ENCODE assay signal across 14 cellular contexts in the genomic region with DNA sequence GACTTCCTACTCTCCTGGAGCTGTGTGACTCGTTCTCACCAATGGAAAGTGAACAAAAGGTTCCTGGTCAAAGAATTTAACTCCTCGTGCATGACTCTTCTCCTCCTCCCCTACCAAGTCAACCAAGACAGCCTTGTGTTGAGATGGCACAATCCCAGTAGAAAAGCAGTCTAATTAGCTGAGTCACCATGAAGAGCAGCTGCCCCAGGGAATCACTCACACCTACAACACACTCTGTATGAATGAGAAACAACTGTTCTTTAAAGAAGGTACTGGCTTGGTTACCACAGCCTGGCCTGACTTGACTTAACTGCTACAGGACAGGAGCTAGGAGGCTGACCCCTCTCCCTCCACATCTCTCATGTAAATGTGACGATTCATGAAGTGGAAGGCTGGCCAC. TPM values are rescaled to one million over a fixed set of nuclear protein-coding genes. Genes with fewer than 3 reads are reported as not detected.
DNase-seq lines count a peak whose midpoint lies in the region; ATAC-seq, FAIRE-seq and TF ChIP-seq lines count a peak whose summit lies in the region.
"Had no signal": no experiment of that assay in that cellular context is flagged by ENCODE, and none has a peak within 500 bp of the region (broad histone marks: within the 10 kb centered on the region; RNA-seq: fewer than 3 reads in every experiment).

No MANE protein-coding gene starts in this region.

- no peak for FAIRE-seq in K562 (lab: Jason Lieb, UNC)

- H3K18ac ChIP-seq in IMR-90 (ENCODE audit: low read depth, low read length), result no peak overlapping the region

- TF ChIP-seq POLR2A in IMR-90 (IDR thresholded peaks at IDR 0.05; ENCODE audit: low read depth, low read length) (no peak), K562 (conservative IDR thresholded peaks at IDR 0.05) (no peak)

- TF ChIP-seq RAD21 in IMR-90 (IDR thresholded peaks at IDR 0.05; ENCODE audit: low read length) (no peak), K562 (CRISPR knock-in tag; conservative IDR thresholded peaks at IDR 0.05 in 1 of 2, IDR thresholded peaks at IDR 0.05 in 1 of 2) (no peak)

- no peaks in the 10 kb centered on the region for H3K27me3 Mint-ChIP-seq in memory B cell

- peaks cover 3% of the 10 kb centered on the region for H3K36me3 Mint-ChIP-seq in memory B cell

- dilution Hi-C loops in IMR-90 (cut with HindIII; ENCODE audit: low sequenced_read_pairs, unreplicated experiment), result no loop called here

- intact Hi-C loops in IMR-90 (cut with micrococcal nuclease) (no loop called here), K562 (cut with micrococcal nuclease) (no loop called here)

- H3K4me1 ChIP-seq in IMR-90 (ENCODE audit: control insufficient read depth, insufficient read depth, low read length) (peaks cover 5% of the 10 kb centered on the region), K562 (replicated peaks in 1 of 2; ENCODE audit: control insufficient read depth in 2 of 2, insufficient read depth in 2 of 2, low read length in 2 of 2) (no peaks in the 10 kb centered on the region; a peak in 1 of 5 replicates)
- H3K4me1 ChIP-seq: thyroid gland had no signal

- no peak overlapping the region for H2BK5ac ChIP-seq in IMR-90 (ENCODE audit: low read depth, low read length, poor library complexity, severe bottlenecking)

- no peaks in the 10 kb centered on the region for H3K79me1 ChIP-seq in IMR-90 (ENCODE audit: low read depth in 1 of 2, low read length in 2 of 2)

- no peak overlapping the region for H2AK9ac ChIP-seq in IMR-90 (replicated peaks; ENCODE audit: low read depth, low read length, poor library complexity)

- no peaks in the 10 kb centered on the region for H3K9me1 ChIP-seq in IMR-90 (ENCODE audit: insufficient read depth, low read length)
- H3K9me1 ChIP-seq in K562 (ENCODE audit: control insufficient read depth, insufficient read depth, low read length), result no peaks in the 10 kb centered on the region

- H4K8ac ChIP-seq in IMR-90 (ENCODE audit: low read depth in 2 of 2, low read length in 2 of 2), result no peak overlapping the region

- H3K9ac ChIP-seq in IMR-90 (ENCODE audit: low read depth, low read length), result no peak overlapping the region
- no peak overlapping the region for H3K9ac ChIP-seq in K562 (ENCODE audit: insufficient read depth in 1 of 2, low read depth in 2 of 2, low read length in 2 of 2)

- H2BK20ac ChIP-seq in IMR-90 (ENCODE audit: low read depth, low read length), result no peak overlapping the region

- CTCF ChIA-PET in IMR-90 (lab: Yijun Ruan, JAX) (no interaction called here), K562 (lab: Yijun Ruan, JAX; ENCODE audit: low intra/inter-chr PET ratio) (no interaction called here)

- H3K27me3 ChIP-seq in IMR-90 (ENCODE audit: control insufficient read depth, insufficient read depth, low read length) (no peaks in the 10 kb centered on the region), K562 (ENCODE audit: control insufficient read depth in 2 of 2, insufficient read depth in 2 of 2, low read length in 2 of 2) (no peaks in the 10 kb centered on the region; a peak in 1 of 5 replicates)
- H3K27me3 ChIP-seq: thyroid gland had no signal

- H4K91ac ChIP-seq in IMR-90 (ENCODE audit: insufficient read depth, low read depth, low read length), result no peak overlapping the region

- no peak overlapping the region for H3K14ac ChIP-seq in IMR-90 (replicated peaks; ENCODE audit: low read depth, low read length)

- in situ Hi-C loops in IMR-90 (cut with MboI; ENCODE audit: low sequenced_read_pairs), result no loop called here
- in situ Hi-C loops in K562 (cut with MboI), result no loop called here

- no peak overlapping the region for H3K4ac ChIP-seq in IMR-90 (ENCODE audit: low read depth, low read length)

- H2AK5ac ChIP-seq in IMR-90 (ENCODE audit: low read depth, low read length), result no peak overlapping the region

- TF ChIP-seq CTCF in IMR-90 (conservative IDR thresholded peaks at IDR 0.05; ENCODE audit: low read depth, low read length), result no peak
- TF ChIP-seq CTCF in K562 (IDR thresholded peaks at IDR 0.05 in 2 of 3, conservative IDR thresholded peaks at IDR 0.05 in 1 of 3; ENCODE audit: insufficient read depth in 2 of 3, low read depth in 1 of 3, low read length in 3 of 3), result no peak

- no peak overlapping the region for H4K5ac ChIP-seq in IMR-90 (ENCODE audit: low read depth, low read length)

- H3K4me2 ChIP-seq in IMR-90 (ENCODE audit: low read depth, low read length) (no peak overlapping the region), K562 (ENCODE audit: insufficient read depth, low read length) (no peak overlapping the region)

- no peak overlapping the region for H3K56ac ChIP-seq in IMR-90 (ENCODE audit: extremely low read depth, insufficient read depth, low read length)

- H3K27ac ChIP-seq in IMR-90 (ENCODE audit: insufficient read depth, low read length) (no peak overlapping the region), K562 (ENCODE audit: extremely low read depth, low read depth, low read length) (no peak overlapping the region)
- H3K27ac ChIP-seq: thyroid gland had no signal

- WGBS in IMR-90 (ENCODE audit: extremely low coverage in 2 of 2, insufficient read length in 1 of 2), 2 experiments, result no CpG with 5 or more reads among the region's 3 CpGs
- WGBS in K562 (ENCODE audit: insufficient coverage, low coverage, missing lambda C conversion rate), result 10% methylated on average over 3 of the region's 3 CpGs

- H3K23ac ChIP-seq in IMR-90 (ENCODE audit: low read depth, low read length), result peak overlapping the region; percentile 43; the same call in 1 of the 2 replicates

- no peaks in the 10 kb centered on the region for H3K9me3 Mint-ChIP-seq in memory B cell
- H3K9me3 Mint-ChIP-seq: nephron had no signal

- POLR2A ChIA-PET in IMR-90 (lab: Charles Lee; ENCODE audit: unreplicated experiment), result no interaction called here
- POLR2A ChIA-PET in K562 (lab: Yijun Ruan, JAX), result interaction anchor here (1.2 kb wide), 1 partner anchor 152 kb away, joined by 6 read pairs; no protein-coding TSS in a partner anchor

- DNase-seq in COLO829 (ENCODE audit: low spot score) (peak; percentile 96), IMR-90 (peak; percentile 79), K562 (ENCODE audit: extremely low read depth in 1 of 4, low spot score in 3 of 4) (peak in 1 of 4 experiments; percentile 11), memory B cell (ENCODE audit: low spot score in 2 of 2) (no peak), NCI-H524 (lab: John Stamatoyannopoulos, UW) (no peak), NCI-H2107 (lab: John Stamatoyannopoulos, UW) (no peak)
- DNase-seq: activated CD8-positive, alpha-beta memory T cell treated with anti-CD3 and anti-CD28 coated beads, Interleukin-2, amount 50 U/mL, for 4 hours; central memory CD4-positive, alpha-beta T cell; stimulated activated CD4-positive, alpha-beta T cell treated with anti-CD3 and anti-CD28 coated beads, Interleukin-4, amount 100 ng/mL, for 1 hour had no signal

- BruUV-seq in IMR-90 (replicated peaks; lab: Mats Ljungman, UMichigan), result no TSS peak
- no TSS peak for BruUV-seq in K562 (replicated peaks; lab: Mats Ljungman, UMichigan)

- no peak overlapping the region for H2BK120ac ChIP-seq in IMR-90 (ENCODE audit: low read depth, low read length)

- H2AFZ ChIP-seq in IMR-90 (replicated peaks; ENCODE audit: low read length, poor library complexity) (no peak overlapping the region), K562 (ENCODE audit: low read depth, low read length) (0 out of 2 replicates have a peak overlapping the region, but pooled peaks have one; percentile 29)

- H3K4me3 ChIP-seq in IMR-90 (ENCODE audit: insufficient read depth, low read depth, low read length), result no peak overlapping the region
- H3K4me3 ChIP-seq in K562, result no peak overlapping the region
- H3K4me3 ChIP-seq: thyroid gland had no signal

- H4K20me1 ChIP-seq in IMR-90 (ENCODE audit: insufficient read depth, low read length), result no peaks in the 10 kb centered on the region
- no peaks in the 10 kb centered on the region for H4K20me1 ChIP-seq in K562 (replicated peaks; ENCODE audit: control insufficient read depth, insufficient read depth, low read length)

- no peaks in the 10 kb centered on the region for H3K36me3 ChIP-seq in IMR-90 (ENCODE audit: control insufficient read depth, insufficient read depth, low read length)
- H3K36me3 ChIP-seq in K562 (ENCODE audit: control insufficient read depth, insufficient read depth, low read length), result no peaks in the 10 kb centered on the region
- H3K36me3 ChIP-seq: thyroid gland had no signal

- no peak overlapping the region for H2BK15ac ChIP-seq in IMR-90 (ENCODE audit: low read depth, low read length)

- TF ChIP-seq EP300 in K562 (IDR thresholded peaks at IDR 0.05; ENCODE audit: low read length), result no peak

- H3K4me3 Mint-ChIP-seq in memory B cell, result no peak overlapping the region
- H3K4me3 Mint-ChIP-seq: nephron had no signal

- H3K79me2 ChIP-seq in K562 (ENCODE audit: control insufficient read depth, insufficient read depth, low read length), result no peaks in the 10 kb centered on the region

- ATAC-seq in IMR-90 (ENCODE audit: low read depth) (peak; percentile 79), K562 (peak; percentile 57), memory B cell (ENCODE audit: low read depth) (no peak), GM21515 (IDR thresholded peaks at IDR 0.05; ENCODE audit: unreplicated experiment) (no peak)
- ATAC-seq in activated CD4-positive, CD25-positive, alpha-beta regulatory T cell treated with anti-CD3 and anti-CD28 coated beads, Interleukin-2, amount 50 U/mL, for 24 hours, result no peak
- ATAC-seq: SK-N-SH treated with all-trans-retinoic acid at 6 μM for 48 hours had no signal

- peak overlapping the region; percentile 33 for H3K27ac Mint-ChIP-seq in memory B cell
- H3K27ac Mint-ChIP-seq: nephron had no signal

- H3K4me1 Mint-ChIP-seq in memory B cell, result peaks cover 48% of the 10 kb centered on the region
- H3K4me1 Mint-ChIP-seq: nephron had no signal

- H3K9me3 ChIP-seq in IMR-90 (ENCODE audit: control insufficient read depth, insufficient read depth, low read length) (no peaks in the 10 kb centered on the region), K562 (replicated peaks; ENCODE audit: control insufficient read depth, insufficient read depth, low read depth, low read length) (no peaks in the 10 kb centered on the region)
- H3K9me3 ChIP-seq: thyroid gland had no signal

RNA-seq across cellular contexts. Expression of a gene that starts 2.9 kb away (rescaled TPM):
- total RNA-seq in IMR-90 (2012; rRNA removed), result 0.28 and 0.36 TPM in 2 replicates
- polyA plus RNA-seq in IMR-90 (2012; rRNA removed), result 1.6 and 2.3 TPM in 2 replicates
- 0.20 and 0.48 TPM in 2 replicates for polyA plus RNA-seq in IMR-90 (2012; cell fraction: cytosol; rRNA removed)
- 8.4 and 25.1 TPM in 2 replicates for polyA plus RNA-seq in IMR-90 (2012; cell fraction: nucleus; rRNA removed; ENCODE audit: low replicate concordance)
- total RNA-seq in K562 (2011; cell fraction: chromatin; rRNA removed; ENCODE audit: low replicate concordance), result 15.6 and 18.3 TPM in 2 replicates
- 5.8 and 6.8 TPM in 2 replicates for total RNA-seq in K562 (2011; cell fraction: nucleolus; rRNA removed)
- 8.9 and 15.7 TPM in 2 replicates for total RNA-seq in K562 (2011; cell fraction: nucleoplasm; rRNA removed)
- total RNA-seq in K562 (2014; rRNA removed), result 0.98 and 1.7 TPM in 2 replicates
- total RNA-seq in K562 (2014; rRNA removed; fragmentation: Illumina TruSeq; extraction: Trizol), result 2.3 TPM in 2 replicates
- total RNA-seq in K562 (2015; rRNA removed; fragmentation: Illumina TruSeq; extraction: Trizol), result 1.1 and 1.2 TPM in 2 replicates
- 1.3 and 2.5 TPM in 2 replicates for total RNA-seq in K562 (2021)
- polyA plus RNA-seq in K562 (2011; rRNA removed), result 4.0 and 4.6 TPM in 2 replicates
- polyA plus RNA-seq in K562 (2011; cell fraction: cytosol; rRNA removed), result 0.92 and 1.8 TPM in 2 replicates
- 38.4 and 42.2 TPM in 2 replicates for polyA plus RNA-seq in K562 (2011; cell fraction: nucleus; rRNA removed)
- 1.8 and 4.9 TPM in 2 replicates for polyA plus RNA-seq in K562 (2012)
- polyA plus RNA-seq in K562 (2014; fragmentation: Illumina TruSeq; extraction: Trizol), result 3.7 and 3.8 TPM in 2 replicates
- polyA plus RNA-seq in K562 (2014; fragmentation: Nextera tagmentation; extraction: Ambion mirVana), result 1 to 10 TPM; 2.5 to 2.7 TPM
- polyA plus RNA-seq in K562 (2014; rRNA removed), result 1.8 and 3.2 TPM in 2 replicates
- 1.4 and 1.7 TPM in 2 replicates for polyA minus RNA-seq in K562 (2011; rRNA and poly(A)+ RNA removed)
- 0.91 TPM in 1 of 2 replicates, not detected in the other for polyA minus RNA-seq in K562 (2011; cell fraction: cytosol; rRNA and poly(A)+ RNA removed)
- polyA minus RNA-seq in K562 (2011; cell fraction: nucleus; rRNA and poly(A)+ RNA removed), result 1.6 and 3.0 TPM in 2 replicates

RNA-seq across cellular contexts. Expression of a gene that starts 18.8 kb away (rescaled TPM):
- total RNA-seq in IMR-90 (2012; rRNA removed) (6.6 and 8.1 TPM in 2 replicates), K562 (2014; rRNA removed) (19.8 and 26.6 TPM in 2 replicates), K562 (2014; rRNA removed; fragmentation: Illumina TruSeq; extraction: Trizol) (12.9 and 18.4 TPM in 2 replicates), K562 (2015; rRNA removed; fragmentation: Illumina TruSeq; extraction: Trizol) (13.9 and 15.2 TPM in 2 replicates), K562 (2021) (47.2 and 53.5 TPM in 2 replicates)
- polyA plus RNA-seq in IMR-90 (2012; rRNA removed) (11.4 and 13.4 TPM in 2 replicates), K562 (2011; rRNA removed) (15.7 and 19.6 TPM in 2 replicates), K562 (2014; fragmentation: Illumina TruSeq; extraction: Trizol) (26.8 and 27.3 TPM in 2 replicates), K562 (2014; fragmentation: Nextera tagmentation; extraction: Ambion mirVana) (1 to 10 TPM; 2.0 to 3.1 TPM), K562 (2014; rRNA removed) (27.7 and 35.3 TPM in 2 replicates)
- 4.5 and 4.7 TPM in 2 replicates for polyA plus RNA-seq in IMR-90 (2012; cell fraction: cytosol; rRNA removed)
- polyA plus RNA-seq in IMR-90 (2012; cell fraction: nucleus; rRNA removed; ENCODE audit: low replicate concordance), result 12.5 and 26.9 TPM in 2 replicates
- total RNA-seq in K562 (2011; cell fraction: chromatin; rRNA removed; ENCODE audit: low replicate concordance), result 57.7 and 67.6 TPM in 2 replicates
- total RNA-seq in K562 (2011; cell fraction: nucleolus; rRNA removed), result 84.4 and 89.1 TPM in 2 replicates
- total RNA-seq in K562 (2011; cell fraction: nucleoplasm; rRNA removed), result 63.3 and 85.4 TPM in 2 replicates
- 14.2 and 21.5 TPM in 2 replicates for polyA plus RNA-seq in K562 (2011; cell fraction: cytosol; rRNA removed)
- 53.7 and 124 TPM in 2 replicates for polyA plus RNA-seq in K562 (2011; cell fraction: nucleus; rRNA removed)
- 19.9 and 26.3 TPM in 2 replicates for polyA plus RNA-seq in K562 (2012)
- 12.2 and 26.6 TPM in 2 replicates for polyA minus RNA-seq in K562 (2011; rRNA and poly(A)+ RNA removed)
- 7.1 and 25.6 TPM in 2 replicates for polyA minus RNA-seq in K562 (2011; cell fraction: cytosol; rRNA and poly(A)+ RNA removed)
- polyA minus RNA-seq in K562 (2011; cell fraction: nucleus; rRNA and poly(A)+ RNA removed), result 31.2 and 44.6 TPM in 2 replicates

RNA-seq across cellular contexts. Expression of a gene that starts 24.1 kb away (rescaled TPM):
- total RNA-seq in IMR-90 (2012; rRNA removed) (26.1 and 33.3 TPM in 2 replicates), K562 (2014; rRNA removed) (2.0 and 3.7 TPM in 2 replicates), K562 (2014; rRNA removed; fragmentation: Illumina TruSeq; extraction: Trizol) (1.9 and 2.0 TPM in 2 replicates), K562 (2015; rRNA removed; fragmentation: Illumina TruSeq; extraction: Trizol) (3.2 and 4.0 TPM in 2 replicates), K562 (2021) (2.9 and 3.3 TPM in 2 replicates)
- polyA plus RNA-seq in IMR-90 (2012; rRNA removed) (31.6 and 31.8 TPM in 2 replicates), K562 (2011; rRNA removed) (0.12 and 0.71 TPM in 2 replicates), K562 (2014; fragmentation: Illumina TruSeq; extraction: Trizol) (2.0 and 2.7 TPM in 2 replicates), K562 (2014; fragmentation: Nextera tagmentation; extraction: Ambion mirVana) (1 to 10 TPM; 2.4 to 2.6 TPM), K562 (2014; rRNA removed) (2.8 and 4.4 TPM in 2 replicates)
- 33.5 and 40.4 TPM in 2 replicates for polyA plus RNA-seq in IMR-90 (2012; cell fraction: cytosol; rRNA removed)
- polyA plus RNA-seq in IMR-90 (2012; cell fraction: nucleus; rRNA removed; ENCODE audit: low replicate concordance), result 20.8 and 36.5 TPM in 2 replicates
- 0.30 and 0.72 TPM in 2 replicates for total RNA-seq in K562 (2011; cell fraction: chromatin; rRNA removed; ENCODE audit: low replicate concordance)
- 0.17 TPM in 1 of 2 replicates, not detected in the other for total RNA-seq in K562 (2011; cell fraction: nucleolus; rRNA removed)
- 0.59 TPM in 1 of 2 replicates, not detected in the other for total RNA-seq in K562 (2011; cell fraction: nucleoplasm; rRNA removed)
- polyA plus RNA-seq in K562 (2011; cell fraction: cytosol; rRNA removed), result 0.37 and 0.66 TPM in 2 replicates
- 0.11 and 0.47 TPM in 2 replicates for polyA plus RNA-seq in K562 (2011; cell fraction: nucleus; rRNA removed)
- polyA plus RNA-seq in K562 (2012), result 4.3 and 11.5 TPM in 2 replicates
- polyA minus RNA-seq in K562 (2011; rRNA and poly(A)+ RNA removed), result 0.18 TPM in 1 of 2 replicates, not detected in the other
- 2.5 TPM in 1 of 2 replicates, not detected in the other for polyA minus RNA-seq in K562 (2011; cell fraction: cytosol; rRNA and poly(A)+ RNA removed)
- 0.13 and 0.44 TPM in 2 replicates for polyA minus RNA-seq in K562 (2011; cell fraction: nucleus; rRNA and poly(A)+ RNA removed)

RNA-seq across cellular contexts. Expression of a gene that starts 33.8 kb away (rescaled TPM):
- total RNA-seq in IMR-90 (2012; rRNA removed), result 20.8 and 27.6 TPM in 2 replicates
- polyA plus RNA-seq in IMR-90 (2012; rRNA removed), result 19.5 and 20.1 TPM in 2 replicates
- 19.7 and 20.0 TPM in 2 replicates for polyA plus RNA-seq in IMR-90 (2012; cell fraction: cytosol; rRNA removed)
- 21.4 and 21.6 TPM in 2 replicates for polyA plus RNA-seq in IMR-90 (2012; cell fraction: nucleus; rRNA removed; ENCODE audit: low replicate concordance)
- total RNA-seq in K562 (2011; cell fraction: chromatin; rRNA removed; ENCODE audit: low replicate concordance), result 5.1 and 12.0 TPM in 2 replicates
- 7.8 and 9.3 TPM in 2 replicates for total RNA-seq in K562 (2011; cell fraction: nucleolus; rRNA removed)
- 6.3 and 7.5 TPM in 2 replicates for total RNA-seq in K562 (2011; cell fraction: nucleoplasm; rRNA removed)
- 3.5 and 8.6 TPM in 2 replicates for total RNA-seq in K562 (2014; rRNA removed)
- 2.6 and 4.2 TPM in 2 replicates for total RNA-seq in K562 (2014; rRNA removed; fragmentation: Illumina TruSeq; extraction: Trizol)
- total RNA-seq in K562 (2015; rRNA removed; fragmentation: Illumina TruSeq; extraction: Trizol), result 3.6 and 3.9 TPM in 2 replicates
- total RNA-seq in K562 (2021), result 5.5 and 6.3 TPM in 2 replicates
- polyA plus RNA-seq in K562 (2011; rRNA removed), result 4.3 and 9.2 TPM in 2 replicates
- polyA plus RNA-seq in K562 (2011; cell fraction: cytosol; rRNA removed), result 5.1 and 6.7 TPM in 2 replicates
- polyA plus RNA-seq in K562 (2011; cell fraction: nucleus; rRNA removed), result 6.2 and 11.2 TPM in 2 replicates
- polyA plus RNA-seq in K562 (2012), result 6.4 and 12.2 TPM in 2 replicates
- 4.0 and 4.9 TPM in 2 replicates for polyA plus RNA-seq in K562 (2014; fragmentation: Illumina TruSeq; extraction: Trizol)
- polyA plus RNA-seq in K562 (2014; fragmentation: Nextera tagmentation; extraction: Ambion mirVana), result 1 to 10 TPM; 1.3 to 1.7 TPM
- polyA plus RNA-seq in K562 (2014; rRNA removed), result 6.0 and 6.9 TPM in 2 replicates
- 4.4 and 6.5 TPM in 2 replicates for polyA minus RNA-seq in K562 (2011; rRNA and poly(A)+ RNA removed)
- 2.5 and 3.3 TPM in 2 replicates for polyA minus RNA-seq in K562 (2011; cell fraction: cytosol; rRNA and poly(A)+ RNA removed)
- polyA minus RNA-seq in K562 (2011; cell fraction: nucleus; rRNA and poly(A)+ RNA removed), result 1.5 and 3.1 TPM in 2 replicates

RNA-seq across cellular contexts. Expression of a gene that starts 34.3 kb away (rescaled TPM):
- total RNA-seq in IMR-90 (2012; rRNA removed), result 8.3 and 9.0 TPM in 2 replicates
- polyA plus RNA-seq in IMR-90 (2012; rRNA removed), result 12.6 and 12.8 TPM in 2 replicates
- polyA plus RNA-seq in IMR-90 (2012; cell fraction: cytosol; rRNA removed), result 30.6 and 37.1 TPM in 2 replicates
- polyA plus RNA-seq in IMR-90 (2012; cell fraction: nucleus; rRNA removed; ENCODE audit: low replicate concordance), result 7.0 and 9.8 TPM in 2 replicates
- 0.14 and 0.19 TPM in 2 replicates for total RNA-seq in K562 (2011; cell fraction: chromatin; rRNA removed; ENCODE audit: low replicate concordance)
- 0.67 TPM in 1 of 2 replicates, not detected in the other for total RNA-seq in K562 (2011; cell fraction: nucleolus; rRNA removed)
- 0.23 and 0.59 TPM in 2 replicates for total RNA-seq in K562 (2011; cell fraction: nucleoplasm; rRNA removed)
- total RNA-seq in K562 (2014; rRNA removed), result 3.0 TPM in 2 replicates
- 1.1 and 1.8 TPM in 2 replicates for total RNA-seq in K562 (2014; rRNA removed; fragmentation: Illumina TruSeq; extraction: Trizol)
- 2.3 and 3.7 TPM in 2 replicates for total RNA-seq in K562 (2015; rRNA removed; fragmentation: Illumina TruSeq; extraction: Trizol)
- 3.2 and 3.4 TPM in 2 replicates for total RNA-seq in K562 (2021)
- 1.7 and 2.6 TPM in 2 replicates for polyA plus RNA-seq in K562 (2011; rRNA removed)
- polyA plus RNA-seq in K562 (2011; cell fraction: cytosol; rRNA removed), result 3.4 and 3.6 TPM in 2 replicates
- polyA plus RNA-seq in K562 (2011; cell fraction: nucleus; rRNA removed), result 0.68 and 1.4 TPM in 2 replicates
- polyA plus RNA-seq in K562 (2012), result 7.3 and 12.9 TPM in 2 replicates
- 1.8 and 2.1 TPM in 2 replicates for polyA plus RNA-seq in K562 (2014; fragmentation: Illumina TruSeq; extraction: Trizol)
- 1 to 10 TPM; 1.9 to 2.8 TPM for polyA plus RNA-seq in K562 (2014; fragmentation: Nextera tagmentation; extraction: Ambion mirVana)
- polyA plus RNA-seq in K562 (2014; rRNA removed), result 2.4 and 2.5 TPM in 2 replicates
- polyA minus RNA-seq in K562 (2011; rRNA and poly(A)+ RNA removed), result 0.33 and 0.70 TPM in 2 replicates
- 2.0 TPM in 1 of 2 replicates, not detected in the other for polyA minus RNA-seq in K562 (2011; cell fraction: cytosol; rRNA and poly(A)+ RNA removed)
- polyA minus RNA-seq in K562 (2011; cell fraction: nucleus; rRNA and poly(A)+ RNA removed), result 0.44 and 0.94 TPM in 2 replicates

Comparison
In these comparisons a context has a peak if more than half of its experiments do, and no peak if none do; other contexts are left out.
1. DNase-seq: peak in COLO829 (single experiment) and IMR-90 (single experiment); none in memory B cell (0 of 2), NCI-H524 (0 of 2) and NCI-H2107 (single experiment).
2. ATAC-seq: peak in IMR-90 (single experiment) and K562 (single experiment); none in memory B cell (single experiment), GM21515 (single experiment) and activated CD4-positive, CD25-positive, alpha-beta regulatory T cell treated with anti-CD3 and anti-CD28 coated beads, Interleukin-2, amount 50 U/mL, for 24 hours (0 of 2).